Comparison of ENCODE assay signal across 12 cellular contexts in the genomic region with DNA sequence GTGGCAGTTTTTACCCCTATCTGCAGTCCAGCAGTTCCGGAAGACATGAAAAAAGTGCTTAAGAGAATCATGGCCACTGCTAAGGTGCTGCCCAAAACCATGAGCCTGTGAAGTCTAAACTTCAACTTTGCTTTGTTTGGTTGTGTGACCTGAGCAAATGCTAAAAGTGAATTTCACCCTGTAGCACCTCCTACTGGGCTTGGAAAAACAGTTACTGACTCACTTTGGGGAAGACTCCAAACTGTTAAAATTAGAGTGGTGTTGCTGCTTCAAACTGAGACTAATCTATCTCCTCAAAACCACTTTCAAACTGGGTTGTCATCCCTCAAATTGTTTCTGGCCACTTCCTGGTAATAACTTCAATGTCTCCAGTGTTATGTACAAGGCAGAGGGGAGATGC. TPM values are rescaled to one million over a fixed set of nuclear protein-coding genes. Genes with fewer than 3 reads are reported as not detected.
DNase-seq lines count a peak whose midpoint lies in the region; ATAC-seq, FAIRE-seq and TF ChIP-seq lines count a peak whose summit lies in the region.
"Had no signal": no experiment of that assay in that cellular context is flagged by ENCODE, and none has a peak within 500 bp of the region (broad histone marks: within the 10 kb centered on the region; RNA-seq: fewer than 3 reads in every experiment).

No MANE protein-coding gene starts in this region.

- 12% methylated on average over 1 of the region's 1 CpG for WGBS in A549 (ENCODE audit: missing lambda C conversion rate)
- WGBS in gastroesophageal sphincter (ENCODE audit: low coverage in 1 of 2), 2 donors = 80 to 93% methylated on average over 1 of the region's 1 CpG

- no peak for FAIRE-seq in A549 (lab: Jason Lieb, UNC)
- FAIRE-seq: endothelial cell of umbilical vein, GM18507 had no signal

- TF ChIP-seq EP300 in A549 (IDR thresholded peaks at IDR 0.05) = no peak
- no peak for TF ChIP-seq EP300 in gastroesophageal sphincter (IDR thresholded peaks at IDR 0.05)

- H3K9me3 ChIP-seq in A549 (no peaks in the 10 kb centered on the region), Panc1 (ENCODE audit: control insufficient read depth, insufficient read depth, low read depth, low read length) (no peaks in the 10 kb centered on the region), gastroesophageal sphincter (no peaks in the 10 kb centered on the region)
- H3K9me3 ChIP-seq: ovary had no signal

- H3K4me1 ChIP-seq in A549 (no peaks in the 10 kb centered on the region), Panc1 (ENCODE audit: control insufficient read depth, insufficient read depth, low read length) (no peaks in the 10 kb centered on the region), gastroesophageal sphincter (peaks cover 0 to 54% (median 2%) of the 10 kb centered on the region in 3 donors)

- no TSS peak for BruUV-seq in Panc1 (replicated peaks; lab: Mats Ljungman, UMichigan)

- H3K36me3 ChIP-seq in GM06990 (ENCODE audit: control insufficient read depth, insufficient read depth, low read length) (no peaks in the 10 kb centered on the region), Panc1 (ENCODE audit: control insufficient read depth, insufficient read depth, low read length) (no peaks in the 10 kb centered on the region; the same call in 1 of the 2 replicates), gastroesophageal sphincter (no peaks in the 10 kb centered on the region)
- H3K36me3 ChIP-seq: ovary had no signal

- H3K27me3 ChIP-seq in GM06990 (replicated peaks; ENCODE audit: control insufficient read depth, insufficient read depth, low read length) = no peaks in the 10 kb centered on the region; the same call in 1 of the 2 replicates
- no peaks in the 10 kb centered on the region for H3K27me3 ChIP-seq in Panc1 (ENCODE audit: control insufficient read depth, insufficient read depth, low read length)
- H3K27me3 ChIP-seq in gastroesophageal sphincter = no peaks in the 10 kb centered on the region
- H3K27me3 ChIP-seq: ovary had no signal

- ATAC-seq in A549 (no peak), Panc1 (no peak), gastroesophageal sphincter (peak; percentile 48), HG02763 (IDR thresholded peaks at IDR 0.05; ENCODE audit: unreplicated experiment) (no peak)

- in situ Hi-C loops in Panc1 (cut with HindIII; ENCODE audit: low pct_unique_long_range_greater_than_20kb, low sequenced_read_pairs) = no loop called here

- no peak overlapping the region for H3K4me2 ChIP-seq in A549

- H3K27ac ChIP-seq in A549 = no peak overlapping the region
- no peak overlapping the region for H3K27ac ChIP-seq in Panc1 (ENCODE audit: low read length)
- peak overlapping the region; percentile 81 to 91 (median 84) for H3K27ac ChIP-seq in gastroesophageal sphincter

- POLR2A ChIA-PET in A549 (lab: Yijun Ruan, JAX) (no interaction called here), Panc1 (lab: Charles Lee) (no interaction called here)

- no peak for TF ChIP-seq RAD21 in A549 (conservative IDR thresholded peaks at IDR 0.05 in 1 of 2, IDR thresholded peaks at IDR 0.05 in 1 of 2)

- no peak for DNase-seq in A549 (ENCODE audit: low read depth in 1 of 2, low spot score in 1 of 2)
- no peak for DNase-seq in GM06990 (ENCODE audit: extremely low read depth, insufficient read length)
- DNase-seq in Panc1 (ENCODE audit: low read depth, low spot score) = no peak
- DNase-seq in putamen (ENCODE audit: low spot score) = no peak
- DNase-seq in NCI-H774 (lab: John Stamatoyannopoulos, UW) = no peak
- DNase-seq in HK-2 (ENCODE audit: unreplicated experiment) = no peak
- DNase-seq: ovary; stimulated activated CD4-positive, alpha-beta T cell treated with anti-CD3 and anti-CD28 coated beads, Interleukin-4, amount 100 ng/mL, for 24 hours had no signal

- TF ChIP-seq CTCF in A549 (IDR thresholded peaks at IDR 0.05) (peak; percentile 5; the same call in 1 of the 3 replicates), GM06990 (IDR thresholded peaks at IDR 0.05; ENCODE audit: insufficient read depth, low read length, poor library complexity, severe bottlenecking) (peak; percentile 3), Panc1 (IDR thresholded peaks at IDR 0.05) (peak; percentile 21; the same call in 1 of the 2 replicates), gastroesophageal sphincter (IDR thresholded peaks at IDR 0.05) (peak in 3 of 4 experiments; percentile 33 to 50 (median 34))

- no peak overlapping the region for H3K4me3 ChIP-seq in A549
- H3K4me3 ChIP-seq in GM06990 (replicated peaks; ENCODE audit: low read depth, low read length) = no peak overlapping the region
- no peak overlapping the region for H3K4me3 ChIP-seq in Panc1 (ENCODE audit: low read depth in 2 of 2, low read length in 2 of 2)
- H3K4me3 ChIP-seq in gastroesophageal sphincter = no peak overlapping the region
- H3K4me3 ChIP-seq: ovary had no signal

- intact Hi-C loops in Panc1 (cut with micrococcal nuclease; ENCODE audit: unreplicated experiment) = no loop called here

- CTCF ChIA-PET in A549 (lab: Yijun Ruan, JAX) = no interaction called here
- CTCF ChIA-PET in Panc1 (lab: Charles Lee) = no interaction called here

- no peak for TF ChIP-seq POLR2A in A549 (IDR thresholded peaks at IDR 0.05; ENCODE audit: low read length)
- no peak for TF ChIP-seq POLR2A in gastroesophageal sphincter (IDR thresholded peaks at IDR 0.05)

TF ChIP-seq in A549, 52 proteins besides CTCF, POLR2A, EP300 and RAD21:
- TF ChIP-seq BHLHE40 (IDR thresholded peaks at IDR 0.05; ENCODE audit: low read depth, low read length) = no peak
- TF ChIP-seq, protein P1, sequence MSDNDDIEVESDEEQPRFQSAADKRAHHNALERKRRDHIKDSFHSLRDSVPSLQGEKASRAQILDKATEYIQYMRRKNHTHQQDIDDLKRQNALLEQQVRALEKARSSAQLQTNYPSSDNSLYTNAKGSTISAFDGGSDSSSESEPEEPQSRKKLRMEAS (IDR thresholded peaks at IDR 0.05) = no peak

RNA-seq across cellular contexts. Expression of a gene that starts 21.3 kb away (rescaled TPM):
- polyA plus RNA-seq in A549 (2011; rRNA removed) = 0.03 TPM in 1 of 2 replicates, not detected in the other
- polyA plus RNA-seq in A549 (2012; cell fraction: cytosol; rRNA removed) = 0.03 TPM in 1 of 2 replicates, not detected in the other
- not detected in 2 replicates for polyA plus RNA-seq in A549 (2012; cell fraction: nucleus; rRNA removed)
- polyA plus RNA-seq in A549 (2017; fragmentation: RNase III; extraction: RNeasy Plus Mini Kit Qiagen cat#74134 plus additional on column Dnase treatment) = not detected in 3 replicates
- polyA minus RNA-seq in A549 (2011; rRNA and poly(A)+ RNA removed) = 0.24 TPM in 1 of 2 replicates, not detected in the other
- total RNA-seq in Panc1 (2021; ENCODE audit: unreplicated experiment) = not detected
- polyA plus RNA-seq in Panc1 (2012; ENCODE audit: insufficient read length) = not detected
- total RNA-seq in gastroesophageal sphincter = 10 to 100 TPM in 3 of 4 donors, 1 to 10 TPM in 1; 2.3 to 39.5 (median 26.5) TPM
- total RNA-seq: endothelial cell of umbilical vein had no signal
- polyA plus RNA-seq: endothelial cell of umbilical vein had no signal

Comparison
In these comparisons a context has a peak if more than half of its experiments do, and no peak if none do; other contexts are left out.
1. H3K27ac ChIP-seq: peak in gastroesophageal sphincter (4 of 4); none in A549 (0 of 2) and Panc1 (single experiment).
2. Peak in every context shown above with its lines, with median percentiles within 50 percentile points of each other: CTCF ChIP-seq.